9 cellular contexts compared by ENCODE assay signal in genomic region chr12:42130670-42131402, GRCh38. TPM values are rescaled to one million over a fixed set of nuclear protein-coding genes. Genes with fewer than 3 reads are reported as not detected.
DNase-seq lines count a peak whose midpoint lies in the region; ATAC-seq and TF ChIP-seq lines count a peak whose summit lies in the region.
"Had no signal": no experiment of that assay in that cellular context is flagged by ENCODE, and none has a peak within 500 bp of the region (broad histone marks: within the 10 kb centered on the region; RNA-seq: fewer than 3 reads in every experiment).

No MANE protein-coding gene starts in this region.

- peak; percentile 56 for ATAC-seq in esophagus mucosa
- peak; percentile 52 for ATAC-seq in omental fat pad (ENCODE audit: low FRiP score)

- TF ChIP-seq CTCF in omental fat pad (IDR thresholded peaks at IDR 0.05) = no peak

- peak; percentile 64 for DNase-seq in Daoy (ENCODE audit: low read depth)
- peak; percentile 25 for DNase-seq in OCI-M1 (lab: John Stamatoyannopoulos, UW)
- DNase-seq in omental fat pad (ENCODE audit: low spot score) = no peak
- no peak for DNase-seq in T-helper 2 cell
- DNase-seq in mucosa of gallbladder (ENCODE audit: low spot score) = no peak
- no peak for DNase-seq in NCI-H2107 treated with DMSO at 0.1 percent for 48 hours (lab: John Stamatoyannopoulos, UW; ENCODE audit: unreplicated experiment)
- DNase-seq in Kasumi-1 (lab: John Stamatoyannopoulos, UW) = no peak
- DNase-seq: DMS153 had no signal

RNA-seq across cellular contexts. Expression of gene GXYLT1, which starts 13.8 kb away (rescaled TPM):
- 28.8 and 29.9 TPM in 2 replicates for total RNA-seq in Daoy (2014; rRNA removed; shearing (Covaris generic))
- total RNA-seq in esophagus mucosa (3.7 TPM), omental fat pad (10 to 100 TPM; 10.3 to 19.1 (median 13.8) TPM), mucosa of gallbladder (9.6 TPM)

Comparison
In these comparisons a context has a peak if more than half of its experiments do, and no peak if none do; other contexts are left out.
1. DNase-seq: peak in Daoy (single experiment) and OCI-M1 (single experiment); none in omental fat pad (single experiment), T-helper 2 cell (0 of 5), mucosa of gallbladder (single experiment), NCI-H2107 treated with DMSO at 0.1 percent for 48 hours (single experiment) and Kasumi-1 (0 of 2).